ENCODE assay signal across 1 cellular context in the genomic region with DNA sequence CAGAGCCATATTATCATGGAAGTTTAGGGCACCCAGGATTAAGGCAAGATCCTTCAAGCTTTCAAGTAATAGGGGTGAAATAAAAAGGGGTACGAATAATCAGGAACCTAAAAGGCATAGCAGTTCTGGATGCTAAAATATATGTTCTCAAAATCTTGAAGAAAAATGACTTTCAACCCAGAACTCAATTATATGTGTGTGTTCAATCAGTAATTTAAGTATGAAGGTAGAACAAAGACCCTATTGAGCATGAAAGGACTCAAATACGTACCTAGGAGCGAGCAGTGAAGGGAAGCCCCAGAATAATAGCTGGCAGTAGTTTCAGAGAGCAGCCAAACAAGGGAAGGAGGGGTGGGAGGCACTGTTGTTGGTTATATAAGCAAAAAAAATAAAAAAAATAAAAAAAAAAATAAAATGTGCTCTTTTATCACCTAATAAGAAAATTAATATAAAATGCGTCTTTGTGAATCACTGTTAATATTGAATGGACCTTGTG.
TF ChIP-seq lines count a peak whose summit lies in the region.

No MANE protein-coding gene starts in this region.

TF ChIP-seq in HEK293, 187 proteins besides CTCF, POLR2A, EP300 and RAD21 (continued from another document):
- TF ChIP-seq ZNF404 (tag by site-specific recombination; IDR thresholded peaks at IDR 0.05) (no peak), ZNF248 (tag by site-specific recombination; IDR thresholded peaks at IDR 0.05) (no peak), ZEB2 (tag by site-specific recombination; IDR thresholded peaks at IDR 0.05) (no peak), ZIC2 (tag by site-specific recombination; IDR thresholded peaks at IDR 0.05) (no peak)
- TF ChIP-seq, protein P1, sequence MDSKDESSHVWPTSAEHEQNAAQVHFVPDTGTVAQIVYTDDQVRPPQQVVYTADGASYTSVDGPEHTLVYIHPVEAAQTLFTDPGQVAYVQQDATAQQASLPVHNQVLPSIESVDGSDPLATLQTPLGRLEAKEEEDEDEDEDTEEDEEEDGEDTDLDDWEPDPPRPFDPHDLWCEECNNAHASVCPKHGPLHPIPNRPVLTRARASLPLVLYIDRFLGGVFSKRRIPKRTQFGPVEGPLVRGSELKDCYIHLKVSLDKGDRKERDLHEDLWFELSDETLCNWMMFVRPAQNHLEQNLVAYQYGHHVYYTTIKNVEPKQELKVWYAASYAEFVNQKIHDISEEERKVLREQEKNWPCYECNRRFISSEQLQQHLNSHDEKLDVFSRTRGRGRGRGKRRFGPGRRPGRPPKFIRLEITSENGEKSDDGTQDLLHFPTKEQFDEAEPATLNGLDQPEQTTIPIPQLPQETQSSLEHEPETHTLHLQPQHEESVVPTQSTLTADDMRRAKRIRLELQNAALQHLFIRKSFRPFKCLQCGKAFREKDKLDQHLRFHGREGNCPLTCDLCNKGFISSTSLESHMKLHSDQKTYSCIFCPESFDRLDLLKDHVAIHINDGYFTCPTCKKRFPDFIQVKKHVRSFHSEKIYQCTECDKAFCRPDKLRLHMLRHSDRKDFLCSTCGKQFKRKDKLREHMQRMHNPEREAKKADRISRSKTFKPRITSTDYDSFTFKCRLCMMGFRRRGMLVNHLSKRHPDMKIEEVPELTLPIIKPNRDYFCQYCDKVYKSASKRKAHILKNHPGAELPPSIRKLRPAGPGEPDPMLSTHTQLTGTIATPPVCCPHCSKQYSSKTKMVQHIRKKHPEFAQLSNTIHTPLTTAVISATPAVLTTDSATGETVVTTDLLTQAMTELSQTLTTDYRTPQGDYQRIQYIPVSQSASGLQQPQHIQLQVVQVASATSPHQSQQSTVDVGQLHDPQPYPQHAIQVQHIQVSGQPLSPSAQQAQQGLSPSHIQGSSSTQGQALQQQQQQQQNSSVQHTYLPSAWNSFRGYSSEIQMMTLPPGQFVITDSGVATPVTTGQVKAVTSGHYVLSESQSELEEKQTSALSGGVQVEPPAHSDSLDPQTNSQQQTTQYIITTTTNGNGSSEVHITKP (tag by site-specific recombination; IDR thresholded peaks at IDR 0.05): 0 out of 2 replicates have a peak, but pooled peaks have one; percentile 17
